In genomic region chr12:71754461-71755145, GRCh38 we compare ENCODE assay signal across 8 cellular contexts. TPM values are rescaled to one million over a fixed set of nuclear protein-coding genes. Genes with fewer than 3 reads are reported as not detected.
DNase-seq lines count a peak whose midpoint lies in the region; ATAC-seq and TF ChIP-seq lines count a peak whose summit lies in the region.

Gene RAB21, plus strand, starts transcription at chr12:71754863. Its CDS starts 267 bp downstream, at chr12:71755130.

- peaks cover 15% of the 10 kb centered on the region for H3K4me1 ChIP-seq in testis

- H3K9me3 ChIP-seq in testis: no peaks in the 10 kb centered on the region

- intact Hi-C loops in testis (cut with DNase I; ENCODE audit: low total_unique reads): no loop called here

- peaks cover 0 to 11% of the 10 kb centered on the region in 2 donors for H3K9me3 Mint-ChIP-seq in activated naive CD4-positive, alpha-beta T cell treated with anti-CD3 and anti-CD28 coated beads, Interleukin-2, amount 50 U/mL, for 72 hours

- H3K4me3 ChIP-seq in testis: peak within 1 kb of the TSS; percentile 77 to 89

- TF ChIP-seq CTCF in omental fat pad (IDR thresholded peaks at IDR 0.05) (no peak), testis (IDR thresholded peaks at IDR 0.05) (peak; percentile 13 to 44 (median 21))

- H3K27me3 ChIP-seq in testis: no peaks in the 10 kb centered on the region

- peaks cover 34 to 43% of the 10 kb centered on the region in 2 donors for H3K36me3 Mint-ChIP-seq in activated naive CD4-positive, alpha-beta T cell treated with anti-CD3 and anti-CD28 coated beads, Interleukin-2, amount 50 U/mL, for 72 hours

- peak within 1 kb of the TSS; percentile 97 for H3K27ac Mint-ChIP-seq in activated naive CD4-positive, alpha-beta T cell treated with anti-CD3 and anti-CD28 coated beads, Interleukin-2, amount 50 U/mL, for 72 hours

- H3K36me3 ChIP-seq in testis (ENCODE audit: low read depth, missing control alignments): no peaks in the 10 kb centered on the region

- TF ChIP-seq POLR2A in GM10847 (IDR thresholded peaks at IDR 0.05; ENCODE audit: extremely low read depth, insufficient read length) (peak; percentile 56), testis (IDR thresholded peaks at IDR 0.05) (peak; percentile 77)

- DNase-seq in NCI-H1092 treated with DMSO at 0.1 percent for 48 hours (lab: John Stamatoyannopoulos, UW) (peak; percentile 87), SKM-1 (lab: John Stamatoyannopoulos, UW; ENCODE audit: unreplicated experiment) (peak; percentile 67), glomerular endothelial cell (ENCODE audit: extremely low read depth, low read depth, low spot score) (peak; percentile 76), omental fat pad (ENCODE audit: low spot score) (peak; percentile 99), testis (peak; percentile 99)
- DNase-seq in activated naive CD4-positive, alpha-beta T cell treated with anti-CD3 and anti-CD28 coated beads, Interleukin-2, amount 50 U/mL, for 72 hours (ENCODE audit: low spot score in 2 of 2): peak; percentile 97 to 98

- WGBS in testis, 2 donors: 1 to 10% methylated on average over 3 to 41 of the region's 56 CpGs

- ATAC-seq in HG02610 (IDR thresholded peaks at IDR 0.05; ENCODE audit: unreplicated experiment): peak; percentile 93
- ATAC-seq in activated naive CD4-positive, alpha-beta T cell treated with anti-CD3 and anti-CD28 coated beads, Interleukin-2, amount 50 U/mL, for 72 hours: peak; percentile 91 to 96
- peak; percentile 97 for ATAC-seq in omental fat pad (ENCODE audit: low FRiP score)

- peak within 1 kb of the TSS; percentile 93 to 97 for H3K27ac ChIP-seq in testis

RNA-seq across cellular contexts. Expression of gene RAB21, which starts in this region (rescaled TPM):
- 10 to 100 TPM; 62.6 to 88.4 TPM for total RNA-seq in activated naive CD4-positive, alpha-beta T cell treated with anti-CD3 and anti-CD28 coated beads, Interleukin-2, amount 50 U/mL, for 72 hours
- 25.7 and 43.8 TPM in 2 replicates for total RNA-seq in glomerular endothelial cell
- 10 to 100 TPM; 12.9 to 49.5 (median 33.1) TPM for total RNA-seq in omental fat pad
- 10 to 100 TPM; 13.3 to 27.1 TPM for total RNA-seq in testis
- polyA plus RNA-seq in testis (ENCODE audit: insufficient read depth, low read depth, low replicate concordance): 56.9 TPM

Comparison
In these comparisons a context has a peak if more than half of its experiments do, and no peak if none do; other contexts are left out.
1. Peak in every context shown above with its lines: DNase-seq, ATAC-seq, H3K4me3 ChIP-seq and H3K27ac ChIP-seq.
2. CTCF ChIP-seq: peak in testis (3 of 3); none in omental fat pad (0 of 3).